Comparison of ENCODE assay signal across 9 cellular contexts in genomic region chr14:89422181-89422951, GRCh38. TPM values are rescaled to one million over a fixed set of nuclear protein-coding genes. Genes with fewer than 3 reads are reported as not detected.
DNase-seq lines count a peak whose midpoint lies in the region; ATAC-seq and TF ChIP-seq lines count a peak whose summit lies in the region.
"Had no signal": no experiment of that assay in that cellular context is flagged by ENCODE, and none has a peak within 500 bp of the region (broad histone marks: within the 10 kb centered on the region; RNA-seq: fewer than 3 reads in every experiment).

No MANE protein-coding gene starts in this region.

- H3K4me2 ChIP-seq in Karpas-422 (ENCODE audit: low read depth, low read length, poor library complexity, severe bottlenecking), result no peak overlapping the region

- intact Hi-C loops in Caco-2 (cut with micrococcal nuclease; ENCODE audit: unreplicated experiment), result no loop called here

- H3K27ac ChIP-seq in coronary artery, result no peak overlapping the region
- no peak overlapping the region for H3K27ac ChIP-seq in Karpas-422 (ENCODE audit: low read length)

- H3K4me3 ChIP-seq in Caco-2 (ENCODE audit: low read depth, low read length) (no peak overlapping the region), coronary artery (no peak overlapping the region), Karpas-422 (ENCODE audit: low read length) (no peak overlapping the region)

- H3K9me3 ChIP-seq in Caco-2, result no peaks in the 10 kb centered on the region
- no peaks in the 10 kb centered on the region for H3K9me3 ChIP-seq in Karpas-422 (ENCODE audit: low read length)

- H3K36me3 ChIP-seq in Caco-2 (ENCODE audit: control insufficient read depth, insufficient read depth, low read length) (no peaks in the 10 kb centered on the region), Karpas-422 (ENCODE audit: insufficient read depth, low read length) (no peaks in the 10 kb centered on the region)

- H3K9me3 Mint-ChIP-seq in Caco-2 (ENCODE audit: unreplicated experiment), result no peaks in the 10 kb centered on the region
- peaks cover 12% of the 10 kb centered on the region for H3K9me3 Mint-ChIP-seq in glutamatergic neuron (ENCODE audit: unreplicated experiment)

- no peaks in the 10 kb centered on the region; the same call in 1 of the 2 replicates for H4K20me1 ChIP-seq in Karpas-422 (ENCODE audit: insufficient read depth, low read depth, low read length)

- no peaks in the 10 kb centered on the region for H3K36me3 Mint-ChIP-seq in Caco-2 (ENCODE audit: insufficient read depth, unreplicated experiment)
- H3K36me3 Mint-ChIP-seq in glutamatergic neuron (ENCODE audit: unreplicated experiment), result no peaks in the 10 kb centered on the region

- H3K27me3 Mint-ChIP-seq in Caco-2 (ENCODE audit: insufficient read depth, unreplicated experiment) (no peaks in the 10 kb centered on the region), glutamatergic neuron (ENCODE audit: unreplicated experiment) (peaks cover 5% of the 10 kb centered on the region)

- no peaks in the 10 kb centered on the region for H3K9me2 ChIP-seq in Karpas-422 (replicated peaks; ENCODE audit: insufficient read depth, low read length)

- H3K9ac ChIP-seq in Karpas-422 (ENCODE audit: low read length), result no peak overlapping the region

- H3K79me2 ChIP-seq in Karpas-422 (ENCODE audit: low read length), result no peaks in the 10 kb centered on the region

- no peaks in the 10 kb centered on the region for H3K27me3 ChIP-seq in Caco-2 (replicated peaks; ENCODE audit: control insufficient read depth, insufficient read depth, low read length)
- 0 out of 2 replicates have a peak, but pooled peaks cover 2% of the 10 kb centered on the region for H3K27me3 ChIP-seq in Karpas-422 (ENCODE audit: low read length)

- TF ChIP-seq CTCF in Caco-2 (IDR thresholded peaks at IDR 0.05; ENCODE audit: insufficient read depth in 1 of 2, low read depth in 1 of 2, low read length in 1 of 2, severe bottlenecking in 1 of 2, unreplicated experiment in 1 of 2), result no peak
- no peak for TF ChIP-seq CTCF in glutamatergic neuron (IDR thresholded peaks at IDR 0.05; ENCODE audit: partially characterized antibody, unreplicated experiment)
- TF ChIP-seq CTCF in coronary artery (IDR thresholded peaks at IDR 0.05), result no peak

- no TSS peak for BruUV-seq in Caco-2 (replicated peaks; lab: Mats Ljungman, UMichigan)

- no peak for ATAC-seq in HG03108 (IDR thresholded peaks at IDR 0.05; ENCODE audit: unreplicated experiment)

- H3K4me1 Mint-ChIP-seq in Caco-2 (ENCODE audit: low read depth, unreplicated experiment) (peaks cover 27% of the 10 kb centered on the region), glutamatergic neuron (ENCODE audit: low read depth, unreplicated experiment) (peaks cover 21% of the 10 kb centered on the region)

- CTCF ChIA-PET in Caco-2 (lab: Charles Lee), result interaction anchor here (0.6 kb wide), 1 partner anchor 524 kb away, joined by 5 read pairs; no protein-coding TSS in a partner anchor

- no peak overlapping the region for H2AFZ ChIP-seq in Karpas-422 (ENCODE audit: low read length)

- DNase-seq in Caco-2 (peak; percentile 45 to 47), glutamatergic neuron (no peak), coronary artery (ENCODE audit: low spot score) (no peak), Karpas-422 (no peak), hippocampal formation (lab: John Stamatoyannopoulos, UW) (no peak)
- DNase-seq in activated CD4-positive, alpha-beta T cell treated with anti-CD3 and anti-CD28 coated beads, Interleukin-2, amount 50 U/mL, for 4 hours, result peak; percentile 37 to 49
- DNase-seq in stimulated activated CD4-positive, alpha-beta T cell treated with anti-CD3 and anti-CD28 coated beads, Interleukin-12 subunit alpha, Interleukin-12 subunit beta, amount 100 ng/mL, for 24 hours (ENCODE audit: low read depth in 2 of 2), result peak; percentile 35 to 41
- DNase-seq: NCI-H345 had no signal

- H3K4me1 ChIP-seq in Caco-2 (peaks cover 19% of the 10 kb centered on the region), Karpas-422 (ENCODE audit: low read length) (peaks cover 8% of the 10 kb centered on the region)

- H3K4me3 Mint-ChIP-seq in Caco-2 (ENCODE audit: unreplicated experiment) (peak overlapping the region; percentile 42), glutamatergic neuron (ENCODE audit: unreplicated experiment) (no peak overlapping the region)

- POLR2A ChIA-PET in Caco-2 (lab: Charles Lee), result no interaction called here

- H3K27ac Mint-ChIP-seq in Caco-2 (ENCODE audit: unreplicated experiment) (peak overlapping the region; percentile 8), glutamatergic neuron (ENCODE audit: unreplicated experiment) (peak overlapping the region; percentile 18)

RNA-seq across cellular contexts. Expression of gene FOXN3, which starts 5.3 kb away (rescaled TPM):
- total RNA-seq in Caco-2 (2022) (20.6 and 24.8 TPM in 2 replicates), glutamatergic neuron (ENCODE audit: unreplicated experiment) (139 TPM)
- 8.9 and 13.8 TPM in 2 replicates for total RNA-seq in Karpas-422 (2014; rRNA removed; shearing (Covaris generic); ENCODE audit: low replicate concordance)

Comparison
In these comparisons a context has a peak if more than half of its experiments do, and no peak if none do; other contexts are left out.
1. DNase-seq: peak in Caco-2 (2 of 2), activated CD4-positive, alpha-beta T cell treated with anti-CD3 and anti-CD28 coated beads, Interleukin-2, amount 50 U/mL, for 4 hours (2 of 2) and stimulated activated CD4-positive, alpha-beta T cell treated with anti-CD3 and anti-CD28 coated beads, Interleukin-12 subunit alpha, Interleukin-12 subunit beta, amount 100 ng/mL, for 24 hours (2 of 2); none in glutamatergic neuron (single experiment), coronary artery (single experiment), Karpas-422 (single experiment) and hippocampal formation (0 of 2).